In the genomic region with DNA sequence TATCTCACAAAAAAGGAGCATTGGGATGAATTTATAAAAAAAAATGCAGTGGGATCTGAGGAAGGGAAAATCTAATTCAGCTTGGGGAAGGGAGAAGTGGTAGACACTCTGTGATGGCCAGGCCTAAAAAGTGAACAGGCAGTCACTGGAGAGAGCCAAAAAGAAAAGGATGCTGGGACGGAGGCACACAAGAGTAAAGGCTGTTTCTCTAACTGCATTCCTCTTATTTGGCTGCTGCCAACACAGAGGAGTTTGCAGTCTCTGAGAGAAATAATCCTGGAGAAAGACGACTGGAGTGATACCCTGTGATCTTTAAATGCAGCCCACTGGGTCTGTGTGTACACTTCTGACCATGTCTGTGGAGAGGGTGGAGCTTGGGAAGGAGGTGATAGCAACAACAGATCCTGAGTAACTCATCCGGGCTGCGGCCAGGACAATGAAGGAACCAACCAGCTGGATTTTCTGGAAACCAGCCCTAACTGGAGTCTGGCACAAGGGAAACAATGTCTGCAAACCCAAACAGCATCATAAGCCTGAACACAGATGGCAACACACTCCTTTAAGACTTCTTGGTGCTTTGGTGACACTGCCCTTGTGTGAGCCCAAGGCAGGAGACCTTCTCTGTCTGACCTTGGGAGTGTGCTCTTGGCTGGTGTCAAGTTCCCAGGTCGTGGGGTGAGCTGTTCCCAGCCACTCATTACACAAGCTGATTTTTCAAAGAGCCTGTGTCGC, we compare ENCODE assay signal across 2 cellular contexts.
TF ChIP-seq lines count a peak whose summit lies in the region.

No MANE protein-coding gene starts in this region.

TF ChIP-seq in IMR-90, 13 proteins besides CTCF, POLR2A, EP300 and RAD21 (continued from another document):
- TF ChIP-seq, protein P1, sequence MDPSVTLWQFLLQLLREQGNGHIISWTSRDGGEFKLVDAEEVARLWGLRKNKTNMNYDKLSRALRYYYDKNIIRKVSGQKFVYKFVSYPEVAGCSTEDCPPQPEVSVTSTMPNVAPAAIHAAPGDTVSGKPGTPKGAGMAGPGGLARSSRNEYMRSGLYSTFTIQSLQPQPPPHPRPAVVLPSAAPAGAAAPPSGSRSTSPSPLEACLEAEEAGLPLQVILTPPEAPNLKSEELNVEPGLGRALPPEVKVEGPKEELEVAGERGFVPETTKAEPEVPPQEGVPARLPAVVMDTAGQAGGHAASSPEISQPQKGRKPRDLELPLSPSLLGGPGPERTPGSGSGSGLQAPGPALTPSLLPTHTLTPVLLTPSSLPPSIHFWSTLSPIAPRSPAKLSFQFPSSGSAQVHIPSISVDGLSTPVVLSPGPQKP (IDR thresholded peaks at IDR 0.05; ENCODE audit: borderline replicate concordance, low read depth, low read length): no peak
- TF ChIP-seq RCOR1 (IDR thresholded peaks at IDR 0.05; ENCODE audit: insufficient replicate concordance, low read length) (no peak), FOS (IDR thresholded peaks at IDR 0.05; ENCODE audit: low read depth, low read length) (no peak), RFX5 (IDR thresholded peaks at IDR 0.05; ENCODE audit: low read depth, low read length) (no peak), BHLHE40 (IDR thresholded peaks at IDR 0.05; ENCODE audit: low read depth, low read length) (no peak), SMC3 (IDR thresholded peaks at IDR 0.05; ENCODE audit: low read depth, low read length) (no peak), CEBPB (IDR thresholded peaks at IDR 0.05; ENCODE audit: low read depth, low read length) (no peak), USF2 (IDR thresholded peaks at IDR 0.05; ENCODE audit: low read depth, low read length) (no peak), MXI1 (IDR thresholded peaks at IDR 0.05; ENCODE audit: borderline replicate concordance, low read depth, low read length) (no peak), MAZ (IDR thresholded peaks at IDR 0.05; ENCODE audit: borderline replicate concordance, low read depth, low read length) (no peak), MAFK (IDR thresholded peaks at IDR 0.05; ENCODE audit: low read depth, low read length) (no peak), CHD1 (IDR thresholded peaks at IDR 0.05; ENCODE audit: low read depth, low read length) (no peak)

TF ChIP-seq in liver, 16 proteins besides CTCF, POLR2A, EP300 and RAD21:
- TF ChIP-seq HNF4A (conservative IDR thresholded peaks at IDR 0.05) (no peak), SP1 (IDR thresholded peaks at IDR 0.05) (no peak), NR2F2 (IDR thresholded peaks at IDR 0.05) (peak; percentile 67), FOXA1 (IDR thresholded peaks at IDR 0.05) (no peak), YY1 (IDR thresholded peaks at IDR 0.05) (no peak), RXRA (IDR thresholded peaks at IDR 0.05) (peak in 1 of 2 donors; percentile 19), HNF4G (IDR thresholded peaks at IDR 0.05) (no peak), JUND (IDR thresholded peaks at IDR 0.05) (no peak), EGR1 (IDR thresholded peaks at IDR 0.05; ENCODE audit: low read depth in 2 of 2) (no peak)
- TF ChIP-seq, protein P2, sequence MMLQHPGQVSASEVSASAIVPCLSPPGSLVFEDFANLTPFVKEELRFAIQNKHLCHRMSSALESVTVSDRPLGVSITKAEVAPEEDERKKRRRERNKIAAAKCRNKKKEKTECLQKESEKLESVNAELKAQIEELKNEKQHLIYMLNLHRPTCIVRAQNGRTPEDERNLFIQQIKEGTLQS (IDR thresholded peaks at IDR 0.05): no peak
